8 cellular contexts compared by ENCODE assay signal in the genomic region with DNA sequence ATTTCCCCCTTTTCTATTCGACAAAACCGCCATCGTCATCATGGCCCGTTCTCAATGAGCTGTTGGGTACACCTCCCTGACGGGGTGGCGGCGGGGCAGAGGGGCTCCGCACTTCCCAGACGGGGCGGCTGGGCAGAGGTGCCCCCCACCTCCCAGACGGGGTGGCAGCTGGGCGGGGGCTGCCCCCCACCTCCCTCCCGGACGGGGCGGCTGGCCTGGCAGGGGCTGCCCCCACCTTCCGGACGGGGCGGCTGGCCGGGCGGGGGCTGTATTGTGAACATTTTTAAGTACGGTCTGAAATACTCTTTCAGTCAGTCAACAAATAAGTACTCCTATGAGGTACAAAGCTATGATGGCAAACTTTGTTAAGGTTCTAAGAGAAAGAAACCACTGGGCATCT.
"Had no signal": no experiment of that assay in that cellular context is flagged by ENCODE, and none has a peak within 500 bp of the region (broad histone marks: within the 10 kb centered on the region; RNA-seq: fewer than 3 reads in every experiment).

No MANE protein-coding gene starts in this region.

- FAIRE-seq: G401.6, GM12878, GM12891, GM12892, GM18507, GM19239 had no signal

- DNase-seq: GDM1, GF-D8 had no signal

- H3K4me3 ChIP-seq: GM12878 had no signal

- ATAC-seq: GM12878 had no signal
